In genomic region chr6:82248233-82248735, GRCh38 we compare ENCODE assay signal across 8 cellular contexts. TPM values are rescaled to one million over a fixed set of nuclear protein-coding genes. Genes with fewer than 3 reads are reported as not detected.
DNase-seq lines count a peak whose midpoint lies in the region; ATAC-seq and TF ChIP-seq lines count a peak whose summit lies in the region.

No MANE protein-coding gene starts in this region.

- peaks cover 38% of the 10 kb centered on the region for H3K79me2 ChIP-seq in OCI-LY7 (ENCODE audit: insufficient read depth, low read depth, low read length)

- BruUV-seq in OCI-LY7 (replicated peaks; lab: Mats Ljungman, UMichigan): TSS peak; percentile 78

- peak overlapping the region; percentile 78 to 81 for H3K9ac ChIP-seq in colonic mucosa (ENCODE audit: low read depth in 2 of 2, low read length in 2 of 2)

- H3K4me1 ChIP-seq in OCI-LY7 (ENCODE audit: insufficient read depth, low read length, poor library complexity, severe bottlenecking) (peaks cover 26% of the 10 kb centered on the region), colonic mucosa (no peaks in the 10 kb centered on the region), upper lobe of left lung (peaks cover 10 to 44% (median 20%) of the 10 kb centered on the region in 4 donors)

- TF ChIP-seq POLR2A in upper lobe of left lung (IDR thresholded peaks at IDR 0.05): no peak

- H3K36me3 ChIP-seq in OCI-LY7 (ENCODE audit: insufficient read depth, low read length) (peaks cover 18% of the 10 kb centered on the region), colonic mucosa (no peaks in the 10 kb centered on the region), upper lobe of left lung (peaks cover 0 to 3% (median 0%) of the 10 kb centered on the region in 4 donors)

- peak in 1 of 4 donors; percentile 84 for TF ChIP-seq EP300 in upper lobe of left lung (IDR thresholded peaks at IDR 0.05)

- no peak for DNase-seq in OCI-LY7 (ENCODE audit: low spot score)
- peak; percentile 53 for DNase-seq in colonic mucosa
- peak; percentile 71 for DNase-seq in medulla oblongata (ENCODE audit: extremely low spot score)
- peak in 1 of 2 donors; percentile 48 for DNase-seq in upper lobe of left lung
- no peak for DNase-seq in activated gamma-delta T cell treated with Interleukin-2 at 50 U/mL for 16 hours

- intact Hi-C loops in OCI-LY7 (cut with micrococcal nuclease; ENCODE audit: unreplicated experiment) (loop anchor here (5.0 kb wide), 2 partner anchors 819 to 944 kb away; partner anchors contain the start of genes DOP1A, PGM3, RWDD2A and UBE3D), colonic mucosa (cut with DNase I) (no loop called here)

- no peaks in the 10 kb centered on the region for H3K27me3 ChIP-seq in colonic mucosa
- no peaks in the 10 kb centered on the region for H3K27me3 ChIP-seq in upper lobe of left lung

- CTCF ChIA-PET in OCI-LY7 (lab: Charles Lee; ENCODE audit: unreplicated experiment): no interaction called here

- H3K4me3 ChIP-seq in OCI-LY7 (ENCODE audit: low read depth, low read length, poor library complexity, severe bottlenecking) (peak overlapping the region; percentile 86), colonic mucosa (peak overlapping the region; percentile 67), upper lobe of left lung (peak overlapping the region; percentile 2 to 96 (median 94))

- no peaks in the 10 kb centered on the region for H4K20me1 ChIP-seq in OCI-LY7 (ENCODE audit: insufficient read depth, low read length)

- TF ChIP-seq CTCF in C4-2B (conservative IDR thresholded peaks at IDR 0.05) (no peak), OCI-LY7 (conservative IDR thresholded peaks at IDR 0.05; ENCODE audit: low read length) (no peak), colonic mucosa (IDR thresholded peaks at IDR 0.05) (no peak), upper lobe of left lung (IDR thresholded peaks at IDR 0.05) (no peak)

- ATAC-seq in GM18517 (IDR thresholded peaks at IDR 0.05; ENCODE audit: unreplicated experiment): peak; percentile 45
- ATAC-seq in HG03025 (IDR thresholded peaks at IDR 0.05; ENCODE audit: low FRiP score, unreplicated experiment): peak; percentile 32
- peak; percentile 46 to 70 for ATAC-seq in upper lobe of left lung (ENCODE audit: low FRiP score in 2 of 2)

- peak overlapping the region; percentile 95 for H2AFZ ChIP-seq in OCI-LY7 (ENCODE audit: low read length)

- POLR2A ChIA-PET in OCI-LY7 (lab: Charles Lee): interaction anchor here (0.6 to 1.8 kb wide), 7 partner anchors 11 to 819 kb away, joined by 3 to 10 read pairs (median 3); partner anchors contain the start of genes DOP1A and UBE3D

- H3K27ac ChIP-seq in C4-2B (peak overlapping the region; percentile 87), OCI-LY7 (ENCODE audit: low read depth, low read length, poor library complexity, severe bottlenecking) (no peak overlapping the region), colonic mucosa (peak overlapping the region; percentile 89), upper lobe of left lung (peak overlapping the region; percentile 95 to 98 (median 98))

- 33 to 50% methylated on average over 9 to 11 of the region's 11 CpGs for WGBS in upper lobe of left lung, 2 donors

- no peaks in the 10 kb centered on the region for H3K9me2 ChIP-seq in OCI-LY7 (ENCODE audit: insufficient read depth, low read length)

- peak overlapping the region; percentile 82 for H3K4me2 ChIP-seq in OCI-LY7 (ENCODE audit: low read length)

- H3K9me3 ChIP-seq in OCI-LY7 (ENCODE audit: low read length) (no peaks in the 10 kb centered on the region), colonic mucosa (no peaks in the 10 kb centered on the region), upper lobe of left lung (no peaks in the 10 kb centered on the region)

RNA-seq across cellular contexts. Expression of gene IBTK, which starts 0.7 kb away (rescaled TPM):
- total RNA-seq in OCI-LY7 (2014; rRNA removed; shearing (Covaris generic)): 16.6 and 18.6 TPM in 2 replicates
- 31.0 and 33.8 TPM in 2 replicates for total RNA-seq in OCI-LY7 (2022)
- total RNA-seq in colonic mucosa: 10 to 100 TPM; 37.5 to 39.8 TPM
- total RNA-seq in upper lobe of left lung: 10 to 100 TPM; 17.8 to 47.7 (median 29.7) TPM

Comparison
In these comparisons a context has a peak if more than half of its experiments do, and no peak if none do; other contexts are left out.
1. DNase-seq: peak in colonic mucosa (single experiment) and medulla oblongata (single experiment); none in OCI-LY7 (single experiment) and activated gamma-delta T cell treated with Interleukin-2 at 50 U/mL for 16 hours (single experiment).
2. Peak in every context shown above with its lines, with median percentiles within 50 percentile points of each other: ATAC-seq and H3K4me3 ChIP-seq.